14 cellular contexts compared by ENCODE assay signal in genomic region chr1:109875874-109876273, GRCh38.
"Had no signal": no experiment of that assay in that cellular context is flagged by ENCODE, and none has a peak within 500 bp of the region (broad histone marks: within the 10 kb centered on the region; RNA-seq: fewer than 3 reads in every experiment).

No MANE protein-coding gene starts in this region.

- H3K4me1 ChIP-seq: psoas muscle had no signal

- ATAC-seq: naive thymus-derived CD4-positive, alpha-beta T cell; psoas muscle had no signal

- H3K27ac ChIP-seq: psoas muscle, testis had no signal

- DNase-seq: activated B cell treated with CpG ODN at 0.5 μM for 24 hours; activated CD4-positive, alpha-beta T cell treated with anti-CD3 and anti-CD28 coated beads, Interleukin-2, amount 50 U/mL, for 4 hours; activated effector memory CD4-positive, alpha-beta T cell treated with Interleukin-2 at 50 U/mL for 16 hours; activated T-cell treated with anti-CD3 and anti-CD28 coated beads, Interleukin-2, amount 50 U/mL, for 1 hour; amygdala; immature natural killer cell; naive thymus-derived CD4-positive, alpha-beta T cell; nucleus accumbens; psoas muscle; stimulated activated CD4-positive, alpha-beta T cell treated with anti-CD3 and anti-CD28 coated beads, Interleukin-2, amount 100 ng/mL, for 48 hours; testis had no signal

- H3K9me3 ChIP-seq: breast epithelium, esophagus muscularis mucosa, psoas muscle, testis had no signal

- H3K4me3 ChIP-seq: breast epithelium, esophagus muscularis mucosa, lung, psoas muscle, testis had no signal

- H3K27me3 ChIP-seq: breast epithelium, esophagus muscularis mucosa, testis had no signal

- H3K36me3 ChIP-seq: breast epithelium, esophagus muscularis mucosa had no signal
